1 cellular context compared by ENCODE assay signal in the genomic region with DNA sequence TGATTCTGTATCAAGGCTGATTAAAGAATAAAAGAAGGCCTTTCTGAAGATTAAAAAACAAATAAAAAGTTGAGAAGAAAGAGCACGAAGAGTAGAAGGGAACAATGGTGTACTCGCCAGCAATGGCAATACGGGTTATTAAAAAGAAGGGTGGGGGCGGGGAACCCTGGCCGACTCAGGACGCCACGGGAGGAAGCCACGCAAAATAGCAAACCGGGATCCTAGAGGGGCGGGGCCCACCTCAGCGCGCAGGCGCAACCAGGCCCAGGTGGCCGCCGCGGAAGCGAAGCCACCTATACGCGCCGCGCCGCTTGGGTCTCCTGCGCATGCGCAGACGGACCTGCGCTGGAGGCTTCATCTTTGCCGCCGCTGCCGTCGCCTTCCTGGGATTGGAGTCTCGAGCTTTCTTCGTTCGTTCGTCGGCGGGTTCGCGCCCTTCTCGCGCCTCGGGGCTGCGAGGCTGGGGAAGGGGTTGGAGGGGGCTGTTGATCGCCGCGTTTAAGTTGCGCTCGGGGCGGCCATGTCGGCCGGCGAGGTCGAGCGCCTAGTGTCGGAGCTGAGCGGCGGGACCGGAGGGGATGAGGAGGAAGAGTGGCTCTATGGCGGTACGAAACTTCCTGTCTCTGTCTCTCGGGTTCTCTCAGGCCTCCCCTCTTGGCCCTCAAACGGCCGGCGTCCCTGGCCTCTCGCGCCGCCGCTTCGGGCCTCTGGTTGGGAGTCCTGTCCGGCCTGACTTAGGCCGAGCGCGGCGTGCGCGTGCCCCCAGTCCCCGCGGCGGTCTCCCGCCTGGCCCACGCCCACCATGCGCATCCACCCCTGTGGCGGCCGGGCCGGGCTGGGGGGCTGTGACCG.
TF ChIP-seq lines count a peak whose summit lies in the region.

A gene with protein sequence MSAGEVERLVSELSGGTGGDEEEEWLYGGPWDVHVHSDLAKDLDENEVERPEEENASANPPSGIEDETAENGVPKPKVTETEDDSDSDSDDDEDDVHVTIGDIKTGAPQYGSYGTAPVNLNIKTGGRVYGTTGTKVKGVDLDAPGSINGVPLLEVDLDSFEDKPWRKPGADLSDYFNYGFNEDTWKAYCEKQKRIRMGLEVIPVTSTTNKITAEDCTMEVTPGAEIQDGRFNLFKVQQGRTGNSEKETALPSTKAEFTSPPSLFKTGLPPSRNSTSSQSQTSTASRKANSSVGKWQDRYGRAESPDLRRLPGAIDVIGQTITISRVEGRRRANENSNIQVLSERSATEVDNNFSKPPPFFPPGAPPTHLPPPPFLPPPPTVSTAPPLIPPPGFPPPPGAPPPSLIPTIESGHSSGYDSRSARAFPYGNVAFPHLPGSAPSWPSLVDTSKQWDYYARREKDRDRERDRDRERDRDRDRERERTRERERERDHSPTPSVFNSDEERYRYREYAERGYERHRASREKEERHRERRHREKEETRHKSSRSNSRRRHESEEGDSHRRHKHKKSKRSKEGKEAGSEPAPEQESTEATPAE (plus strand): TSS at position 323 of the 852 bp plus-strand sequence. CDS start 198 bp downstream, at position 521.

TF ChIP-seq in HepG2, 621 proteins besides CTCF, POLR2A, EP300 and RAD21 (continued from another document and continues in another):
- TF ChIP-seq SRSF1 (optimal IDR thresholded peaks at IDR 0.05; ENCODE audit: low read depth, low read length) (peak; percentile 62), KDM5A (IDR thresholded peaks at IDR 0.05; ENCODE audit: borderline replicate concordance, low read length) (peak; percentile 63; the same call in 1 of the 2 replicates), ZNF235 (CRISPR knock-in tag; IDR thresholded peaks at IDR 0.05; ENCODE audit: borderline replicate concordance) (no peak), ZNF816 (CRISPR knock-in tag; IDR thresholded peaks at IDR 0.05; ENCODE audit: borderline replicate concordance) (peak; percentile 90), MED1 (CRISPR knock-in tag; IDR thresholded peaks at IDR 0.05) (0 out of 2 replicates have a peak, but pooled peaks have one; percentile 21), ZNF256 (CRISPR knock-in tag; conservative IDR thresholded peaks at IDR 0.05) (no peak), ZNF44 (CRISPR knock-in tag; IDR thresholded peaks at IDR 0.05) (no peak), POLR2AphosphoS2 (IDR thresholded peaks at IDR 0.05; ENCODE audit: low read depth, low read length) (no peak), ZNF230 (CRISPR knock-in tag; IDR thresholded peaks at IDR 0.05) (peak; percentile 96), SUZ12 (IDR thresholded peaks at IDR 0.05; ENCODE audit: low read depth, low read length) (no peak), HDAC1 (CRISPR knock-in tag; IDR thresholded peaks at IDR 0.05) (peak; percentile 74), ZNF446 (CRISPR knock-in tag; IDR thresholded peaks at IDR 0.05) (no peak), KLF11 (CRISPR knock-in tag; IDR thresholded peaks at IDR 0.05) (peak; percentile 21; the same call in 1 of the 2 replicates), MTF1 (CRISPR knock-in tag; IDR thresholded peaks at IDR 0.05) (no peak), SP140L (CRISPR knock-in tag; IDR thresholded peaks at IDR 0.05; ENCODE audit: borderline replicate concordance) (no peak), HNRNPUL1 (IDR thresholded peaks at IDR 0.05; ENCODE audit: low read depth, low read length) (no peak; the same call in 1 of the 2 replicates), SMYD3 (CRISPR knock-in tag; IDR thresholded peaks at IDR 0.05) (no peak), ZNF333 (CRISPR knock-in tag; IDR thresholded peaks at IDR 0.05; ENCODE audit: borderline replicate concordance) (no peak), TCF7L2 (IDR thresholded peaks at IDR 0.05; ENCODE audit: low read depth, low read length) (no peak), PHB2 (IDR thresholded peaks at IDR 0.05; ENCODE audit: partially characterized antibody) (no peak), ZNF746 (CRISPR knock-in tag; IDR thresholded peaks at IDR 0.05) (no peak)
- TF ChIP-seq, protein P1, sequence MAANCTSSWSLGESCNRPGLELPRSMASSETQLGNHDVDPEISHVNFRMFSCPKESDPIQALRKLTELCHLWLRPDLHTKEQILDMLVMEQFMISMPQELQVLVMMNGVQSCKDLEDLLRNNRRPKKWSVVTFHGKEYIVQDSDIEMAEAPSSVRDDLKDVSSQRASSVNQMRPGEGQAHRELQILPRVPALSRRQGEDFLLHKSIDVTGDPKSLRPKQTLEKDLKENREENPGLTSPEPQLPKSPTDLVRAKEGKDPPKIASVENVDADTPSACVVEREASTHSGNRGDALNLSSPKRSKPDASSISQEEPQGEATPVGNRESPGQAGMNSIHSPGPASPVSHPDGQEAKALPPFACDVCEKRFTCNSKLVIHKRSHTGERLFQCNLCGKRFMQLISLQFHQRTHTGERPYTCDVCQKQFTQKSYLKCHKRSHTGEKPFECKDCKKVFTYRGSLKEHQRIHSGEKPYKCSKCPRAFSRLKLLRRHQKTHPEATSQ (CRISPR knock-in tag; IDR thresholded peaks at IDR 0.05; ENCODE audit: borderline replicate concordance), result peak; percentile 76; the same call in 1 of the 2 replicates
- TF ChIP-seq, protein P2, sequence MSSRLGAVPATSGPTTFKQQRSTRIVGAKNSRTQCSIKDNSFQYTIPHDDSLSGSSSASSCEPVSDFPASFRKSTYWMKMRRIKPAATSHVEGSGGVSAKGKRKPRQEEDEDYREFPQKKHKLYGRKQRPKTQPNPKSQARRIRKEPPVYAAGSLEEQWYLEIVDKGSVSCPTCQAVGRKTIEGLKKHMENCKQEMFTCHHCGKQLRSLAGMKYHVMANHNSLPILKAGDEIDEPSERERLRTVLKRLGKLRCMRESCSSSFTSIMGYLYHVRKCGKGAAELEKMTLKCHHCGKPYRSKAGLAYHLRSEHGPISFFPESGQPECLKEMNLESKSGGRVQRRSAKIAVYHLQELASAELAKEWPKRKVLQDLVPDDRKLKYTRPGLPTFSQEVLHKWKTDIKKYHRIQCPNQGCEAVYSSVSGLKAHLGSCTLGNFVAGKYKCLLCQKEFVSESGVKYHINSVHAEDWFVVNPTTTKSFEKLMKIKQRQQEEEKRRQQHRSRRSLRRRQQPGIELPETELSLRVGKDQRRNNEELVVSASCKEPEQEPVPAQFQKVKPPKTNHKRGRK (CRISPR knock-in tag; IDR thresholded peaks at IDR 0.05), result no peak
- TF ChIP-seq, protein P3, sequence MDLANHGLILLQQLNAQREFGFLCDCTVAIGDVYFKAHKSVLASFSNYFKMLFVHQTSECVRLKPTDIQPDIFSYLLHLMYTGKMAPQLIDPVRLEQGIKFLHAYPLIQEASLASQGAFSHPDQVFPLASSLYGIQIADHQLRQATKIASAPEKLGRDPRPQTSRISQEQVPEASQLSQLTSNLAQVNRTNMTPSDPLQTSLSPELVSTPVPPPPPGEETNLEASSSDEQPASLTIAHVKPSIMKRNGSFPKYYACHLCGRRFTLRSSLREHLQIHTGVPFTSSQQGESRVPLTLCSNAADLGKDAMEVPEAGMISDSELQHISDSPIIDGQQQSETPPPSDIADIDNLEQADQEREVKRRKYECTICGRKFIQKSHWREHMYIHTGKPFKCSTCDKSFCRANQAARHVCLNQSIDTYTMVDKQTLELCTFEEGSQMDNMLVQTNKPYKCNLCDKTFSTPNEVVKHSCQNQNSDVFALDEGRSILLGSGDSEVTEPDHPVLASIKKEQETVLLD (CRISPR knock-in tag; IDR thresholded peaks at IDR 0.05; ENCODE audit: low read depth), result no peak
- TF ChIP-seq, protein P4, sequence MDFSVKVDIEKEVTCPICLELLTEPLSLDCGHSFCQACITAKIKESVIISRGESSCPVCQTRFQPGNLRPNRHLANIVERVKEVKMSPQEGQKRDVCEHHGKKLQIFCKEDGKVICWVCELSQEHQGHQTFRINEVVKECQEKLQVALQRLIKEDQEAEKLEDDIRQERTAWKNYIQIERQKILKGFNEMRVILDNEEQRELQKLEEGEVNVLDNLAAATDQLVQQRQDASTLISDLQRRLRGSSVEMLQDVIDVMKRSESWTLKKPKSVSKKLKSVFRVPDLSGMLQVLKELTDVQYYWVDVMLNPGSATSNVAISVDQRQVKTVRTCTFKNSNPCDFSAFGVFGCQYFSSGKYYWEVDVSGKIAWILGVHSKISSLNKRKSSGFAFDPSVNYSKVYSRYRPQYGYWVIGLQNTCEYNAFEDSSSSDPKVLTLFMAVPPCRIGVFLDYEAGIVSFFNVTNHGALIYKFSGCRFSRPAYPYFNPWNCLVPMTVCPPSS (IDR thresholded peaks at IDR 0.05), result no peak
- TF ChIP-seq, protein P5, sequence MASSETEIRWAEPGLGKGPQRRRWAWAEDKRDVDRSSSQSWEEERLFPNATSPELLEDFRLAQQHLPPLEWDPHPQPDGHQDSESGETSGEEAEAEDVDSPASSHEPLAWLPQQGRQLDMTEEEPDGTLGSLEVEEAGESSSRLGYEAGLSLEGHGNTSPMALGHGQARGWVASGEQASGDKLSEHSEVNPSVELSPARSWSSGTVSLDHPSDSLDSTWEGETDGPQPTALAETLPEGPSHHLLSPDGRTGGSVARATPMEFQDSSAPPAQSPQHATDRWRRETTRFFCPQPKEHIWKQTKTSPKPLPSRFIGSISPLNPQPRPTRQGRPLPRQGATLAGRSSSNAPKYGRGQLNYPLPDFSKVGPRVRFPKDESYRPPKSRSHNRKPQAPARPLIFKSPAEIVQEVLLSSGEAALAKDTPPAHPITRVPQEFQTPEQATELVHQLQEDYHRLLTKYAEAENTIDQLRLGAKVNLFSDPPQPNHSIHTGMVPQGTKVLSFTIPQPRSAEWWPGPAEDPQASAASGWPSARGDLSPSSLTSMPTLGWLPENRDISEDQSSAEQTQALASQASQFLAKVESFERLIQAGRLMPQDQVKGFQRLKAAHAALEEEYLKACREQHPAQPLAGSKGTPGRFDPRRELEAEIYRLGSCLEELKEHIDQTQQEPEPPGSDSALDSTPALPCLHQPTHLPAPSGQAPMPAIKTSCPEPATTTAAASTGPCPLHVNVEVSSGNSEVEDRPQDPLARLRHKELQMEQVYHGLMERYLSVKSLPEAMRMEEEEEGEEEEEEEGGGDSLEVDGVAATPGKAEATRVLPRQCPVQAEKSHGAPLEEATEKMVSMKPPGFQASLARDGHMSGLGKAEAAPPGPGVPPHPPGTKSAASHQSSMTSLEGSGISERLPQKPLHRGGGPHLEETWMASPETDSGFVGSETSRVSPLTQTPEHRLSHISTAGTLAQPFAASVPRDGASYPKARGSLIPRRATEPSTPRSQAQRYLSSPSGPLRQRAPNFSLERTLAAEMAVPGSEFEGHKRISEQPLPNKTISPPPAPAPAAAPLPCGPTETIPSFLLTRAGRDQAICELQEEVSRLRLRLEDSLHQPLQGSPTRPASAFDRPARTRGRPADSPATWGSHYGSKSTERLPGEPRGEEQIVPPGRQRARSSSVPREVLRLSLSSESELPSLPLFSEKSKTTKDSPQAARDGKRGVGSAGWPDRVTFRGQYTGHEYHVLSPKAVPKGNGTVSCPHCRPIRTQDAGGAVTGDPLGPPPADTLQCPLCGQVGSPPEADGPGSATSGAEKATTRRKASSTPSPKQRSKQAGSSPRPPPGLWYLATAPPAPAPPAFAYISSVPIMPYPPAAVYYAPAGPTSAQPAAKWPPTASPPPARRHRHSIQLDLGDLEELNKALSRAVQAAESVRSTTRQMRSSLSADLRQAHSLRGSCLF (CRISPR knock-in tag; IDR thresholded peaks at IDR 0.05; ENCODE audit: borderline replicate concordance), result peak; percentile 71; the same call in 1 of the 2 replicates
- TF ChIP-seq, protein P6, sequence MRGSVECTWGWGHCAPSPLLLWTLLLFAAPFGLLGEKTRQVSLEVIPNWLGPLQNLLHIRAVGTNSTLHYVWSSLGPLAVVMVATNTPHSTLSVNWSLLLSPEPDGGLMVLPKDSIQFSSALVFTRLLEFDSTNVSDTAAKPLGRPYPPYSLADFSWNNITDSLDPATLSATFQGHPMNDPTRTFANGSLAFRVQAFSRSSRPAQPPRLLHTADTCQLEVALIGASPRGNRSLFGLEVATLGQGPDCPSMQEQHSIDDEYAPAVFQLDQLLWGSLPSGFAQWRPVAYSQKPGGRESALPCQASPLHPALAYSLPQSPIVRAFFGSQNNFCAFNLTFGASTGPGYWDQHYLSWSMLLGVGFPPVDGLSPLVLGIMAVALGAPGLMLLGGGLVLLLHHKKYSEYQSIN (CRISPR knock-in tag; IDR thresholded peaks at IDR 0.05; ENCODE audit: borderline replicate concordance), result 0 out of 2 replicates have a peak, but pooled peaks have one; percentile 63
- TF ChIP-seq, protein P7, sequence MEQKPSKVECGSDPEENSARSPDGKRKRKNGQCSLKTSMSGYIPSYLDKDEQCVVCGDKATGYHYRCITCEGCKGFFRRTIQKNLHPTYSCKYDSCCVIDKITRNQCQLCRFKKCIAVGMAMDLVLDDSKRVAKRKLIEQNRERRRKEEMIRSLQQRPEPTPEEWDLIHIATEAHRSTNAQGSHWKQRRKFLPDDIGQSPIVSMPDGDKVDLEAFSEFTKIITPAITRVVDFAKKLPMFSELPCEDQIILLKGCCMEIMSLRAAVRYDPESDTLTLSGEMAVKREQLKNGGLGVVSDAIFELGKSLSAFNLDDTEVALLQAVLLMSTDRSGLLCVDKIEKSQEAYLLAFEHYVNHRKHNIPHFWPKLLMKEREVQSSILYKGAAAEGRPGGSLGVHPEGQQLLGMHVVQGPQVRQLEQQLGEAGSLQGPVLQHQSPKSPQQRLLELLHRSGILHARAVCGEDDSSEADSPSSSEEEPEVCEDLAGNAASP (CRISPR knock-in tag; IDR thresholded peaks at IDR 0.05; ENCODE audit: borderline replicate concordance), result no peak; the same call in 1 of the 2 replicates
- TF ChIP-seq, protein P8, sequence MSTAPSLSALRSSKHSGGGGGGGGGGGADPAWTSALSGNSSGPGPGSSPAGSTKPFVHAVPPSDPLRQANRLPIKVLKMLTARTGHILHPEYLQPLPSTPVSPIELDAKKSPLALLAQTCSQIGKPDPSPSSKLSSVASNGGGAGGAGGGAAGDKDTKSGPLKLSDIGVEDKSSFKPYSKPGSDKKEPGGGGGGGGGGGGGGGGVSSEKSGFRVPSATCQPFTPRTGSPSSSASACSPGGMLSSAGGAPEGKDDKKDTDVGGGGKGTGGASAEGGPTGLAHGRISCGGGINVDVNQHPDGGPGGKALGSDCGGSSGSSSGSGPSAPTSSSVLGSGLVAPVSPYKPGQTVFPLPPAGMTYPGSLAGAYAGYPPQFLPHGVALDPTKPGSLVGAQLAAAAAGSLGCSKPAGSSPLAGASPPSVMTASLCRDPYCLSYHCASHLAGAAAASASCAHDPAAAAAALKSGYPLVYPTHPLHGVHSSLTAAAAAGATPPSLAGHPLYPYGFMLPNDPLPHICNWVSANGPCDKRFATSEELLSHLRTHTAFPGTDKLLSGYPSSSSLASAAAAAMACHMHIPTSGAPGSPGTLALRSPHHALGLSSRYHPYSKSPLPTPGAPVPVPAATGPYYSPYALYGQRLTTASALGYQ (CRISPR knock-in tag; IDR thresholded peaks at IDR 0.05), result peak; percentile 53
- TF ChIP-seq, protein P9, sequence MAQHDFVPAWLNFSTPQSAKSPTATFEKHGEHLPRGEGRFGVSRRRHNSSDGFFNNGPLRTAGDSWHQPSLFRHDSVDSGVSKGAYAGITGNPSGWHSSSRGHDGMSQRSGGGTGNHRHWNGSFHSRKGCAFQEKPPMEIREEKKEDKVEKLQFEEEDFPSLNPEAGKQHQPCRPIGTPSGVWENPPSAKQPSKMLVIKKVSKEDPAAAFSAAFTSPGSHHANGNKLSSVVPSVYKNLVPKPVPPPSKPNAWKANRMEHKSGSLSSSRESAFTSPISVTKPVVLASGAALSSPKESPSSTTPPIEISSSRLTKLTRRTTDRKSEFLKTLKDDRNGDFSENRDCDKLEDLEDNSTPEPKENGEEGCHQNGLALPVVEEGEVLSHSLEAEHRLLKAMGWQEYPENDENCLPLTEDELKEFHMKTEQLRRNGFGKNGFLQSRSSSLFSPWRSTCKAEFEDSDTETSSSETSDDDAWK (CRISPR knock-in tag; IDR thresholded peaks at IDR 0.05), result no peak
